1 cellular context compared by ENCODE assay signal in the genomic region with DNA sequence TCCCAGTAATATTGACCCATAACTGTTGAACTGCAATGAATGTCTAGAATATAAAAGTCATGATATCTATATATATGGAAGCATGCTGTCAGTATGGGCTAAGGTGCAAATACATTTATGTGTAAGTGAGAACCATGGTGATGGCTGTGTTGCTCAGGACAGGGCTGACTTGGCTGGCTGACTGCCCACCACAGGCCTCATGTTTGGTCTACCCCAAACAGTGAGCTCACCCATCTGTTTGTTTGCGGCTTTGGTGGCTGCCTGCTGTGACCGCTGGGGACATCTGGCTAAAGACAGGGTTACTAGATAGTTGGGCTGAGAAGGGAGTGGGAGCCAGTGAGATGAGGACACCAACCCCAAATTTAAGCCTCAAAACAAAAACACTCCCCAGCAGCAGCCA.
TF ChIP-seq lines count a peak whose summit lies in the region.

No MANE protein-coding gene starts in this region.

TF ChIP-seq in K562, 482 proteins besides CTCF, POLR2A, EP300 and RAD21 (continued from another document):
- TF ChIP-seq ZBTB1 (CRISPR knock-in tag; IDR thresholded peaks at IDR 0.05; ENCODE audit: borderline replicate concordance, low read depth) (peak; percentile 91; the same call in 1 of the 2 replicates), SMAD4 (CRISPR knock-in tag; conservative IDR thresholded peaks at IDR 0.05) (peak; percentile 92), FOSL1 (tag; conservative IDR thresholded peaks at IDR 0.05) (0 out of 2 replicates have a peak, but pooled peaks have one; percentile 34), NCOR1 (IDR thresholded peaks at IDR 0.05) (peak; percentile 40; the same call in 1 of the 2 replicates), CBFA2T2 (conservative IDR thresholded peaks at IDR 0.05) (peak; percentile 25; the same call in 1 of the 2 replicates), ERF (CRISPR knock-in tag; IDR thresholded peaks at IDR 0.05) (no peak), NFIC (IDR thresholded peaks at IDR 0.05) (peak; percentile 30; the same call in 1 of the 2 replicates)
- TF ChIP-seq, protein P1, sequence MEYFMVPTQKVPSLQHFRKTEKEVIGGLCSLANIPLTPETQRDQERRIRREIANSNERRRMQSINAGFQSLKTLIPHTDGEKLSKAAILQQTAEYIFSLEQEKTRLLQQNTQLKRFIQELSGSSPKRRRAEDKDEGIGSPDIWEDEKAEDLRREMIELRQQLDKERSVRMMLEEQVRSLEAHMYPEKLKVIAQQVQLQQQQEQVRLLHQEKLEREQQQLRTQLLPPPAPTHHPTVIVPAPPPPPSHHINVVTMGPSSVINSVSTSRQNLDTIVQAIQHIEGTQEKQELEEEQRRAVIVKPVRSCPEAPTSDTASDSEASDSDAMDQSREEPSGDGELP (CRISPR knock-in tag; IDR thresholded peaks at IDR 0.05; ENCODE audit: borderline replicate concordance): peak; percentile 71; the same call in 1 of the 2 replicates
- TF ChIP-seq, protein P2, sequence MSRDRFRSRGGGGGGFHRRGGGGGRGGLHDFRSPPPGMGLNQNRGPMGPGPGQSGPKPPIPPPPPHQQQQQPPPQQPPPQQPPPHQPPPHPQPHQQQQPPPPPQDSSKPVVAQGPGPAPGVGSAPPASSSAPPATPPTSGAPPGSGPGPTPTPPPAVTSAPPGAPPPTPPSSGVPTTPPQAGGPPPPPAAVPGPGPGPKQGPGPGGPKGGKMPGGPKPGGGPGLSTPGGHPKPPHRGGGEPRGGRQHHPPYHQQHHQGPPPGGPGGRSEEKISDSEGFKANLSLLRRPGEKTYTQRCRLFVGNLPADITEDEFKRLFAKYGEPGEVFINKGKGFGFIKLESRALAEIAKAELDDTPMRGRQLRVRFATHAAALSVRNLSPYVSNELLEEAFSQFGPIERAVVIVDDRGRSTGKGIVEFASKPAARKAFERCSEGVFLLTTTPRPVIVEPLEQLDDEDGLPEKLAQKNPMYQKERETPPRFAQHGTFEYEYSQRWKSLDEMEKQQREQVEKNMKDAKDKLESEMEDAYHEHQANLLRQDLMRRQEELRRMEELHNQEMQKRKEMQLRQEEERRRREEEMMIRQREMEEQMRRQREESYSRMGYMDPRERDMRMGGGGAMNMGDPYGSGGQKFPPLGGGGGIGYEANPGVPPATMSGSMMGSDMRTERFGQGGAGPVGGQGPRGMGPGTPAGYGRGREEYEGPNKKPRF (IDR thresholded peaks at IDR 0.05; ENCODE audit: low read depth, low read length): no peak
